Comparison of ENCODE assay signal across 7 cellular contexts in the genomic region with DNA sequence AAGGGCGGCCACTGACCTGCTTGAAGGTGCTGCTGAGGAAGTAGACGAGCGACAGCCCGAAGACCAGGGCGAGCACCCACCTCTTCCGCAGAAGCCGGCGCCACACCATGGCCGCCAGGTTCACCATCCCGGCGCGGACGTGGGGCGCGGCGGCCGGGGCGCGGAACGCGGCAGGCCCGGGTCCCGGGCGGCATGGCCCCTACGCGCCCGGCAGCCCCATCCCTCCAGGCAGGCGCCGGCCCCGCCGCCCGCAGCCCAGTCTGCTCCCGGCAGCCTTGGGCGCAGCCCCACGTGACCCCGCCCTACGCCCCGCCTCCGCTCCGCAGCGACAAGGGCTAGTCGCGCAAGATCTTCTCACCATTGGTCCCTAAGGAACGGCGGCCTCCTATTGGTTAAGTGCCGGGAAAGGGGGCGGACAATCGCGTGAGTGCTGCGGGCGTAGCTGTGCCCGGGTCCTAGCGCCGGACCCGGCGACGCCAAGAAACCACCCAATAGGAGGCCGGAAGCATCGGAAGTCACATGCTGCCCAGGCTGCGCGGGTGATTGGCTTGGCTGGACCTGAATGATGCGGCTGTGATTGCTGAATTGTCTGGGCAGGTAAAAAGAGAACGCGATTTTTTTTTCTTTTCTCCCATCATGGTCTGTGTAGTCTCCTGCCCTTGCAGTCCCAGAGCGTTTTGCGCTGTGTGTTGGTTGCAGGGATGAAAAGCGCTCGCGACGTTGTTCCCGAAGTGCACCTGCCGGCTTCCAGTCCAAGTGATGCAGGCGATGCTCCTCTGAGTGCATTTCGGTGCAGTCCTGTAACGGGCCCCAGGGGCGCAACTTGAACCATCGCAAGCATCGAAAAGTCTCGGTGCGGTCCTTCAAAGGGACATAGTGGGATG. TPM values are rescaled to one million over a fixed set of nuclear protein-coding genes. Genes with fewer than 3 reads are reported as not detected.
DNase-seq lines count a peak whose midpoint lies in the region; ATAC-seq, FAIRE-seq and TF ChIP-seq lines count a peak whose summit lies in the region.

A gene with protein sequence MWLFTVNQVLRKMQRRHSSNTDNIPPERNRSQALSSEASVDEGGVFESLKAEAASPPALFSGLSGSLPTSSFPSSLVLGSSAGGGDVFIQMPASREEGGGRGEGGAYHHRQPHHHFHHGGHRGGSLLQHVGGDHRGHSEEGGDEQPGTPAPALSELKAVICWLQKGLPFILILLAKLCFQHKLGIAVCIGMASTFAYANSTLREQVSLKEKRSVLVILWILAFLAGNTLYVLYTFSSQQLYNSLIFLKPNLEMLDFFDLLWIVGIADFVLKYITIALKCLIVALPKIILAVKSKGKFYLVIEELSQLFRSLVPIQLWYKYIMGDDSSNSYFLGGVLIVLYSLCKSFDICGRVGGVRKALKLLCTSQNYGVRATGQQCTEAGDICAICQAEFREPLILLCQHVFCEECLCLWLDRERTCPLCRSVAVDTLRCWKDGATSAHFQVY (plus strand): TSS at position 542 of the 884 bp plus-strand sequence. CDS start 2,183 bp downstream, outside the sequence.
A gene with protein sequence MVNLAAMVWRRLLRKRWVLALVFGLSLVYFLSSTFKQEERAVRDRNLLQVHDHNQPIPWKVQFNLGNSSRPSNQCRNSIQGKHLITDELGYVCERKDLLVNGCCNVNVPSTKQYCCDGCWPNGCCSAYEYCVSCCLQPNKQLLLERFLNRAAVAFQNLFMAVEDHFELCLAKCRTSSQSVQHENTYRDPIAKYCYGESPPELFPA (minus strand): TSS at position 296 of the 884 bp plus-strand sequence. CDS start 169 bp downstream, at position 127.

- H3K4me1 ChIP-seq in astrocyte (ENCODE audit: insufficient read depth, low read length) (peaks cover 13% of the 10 kb centered on the region), rectal smooth muscle tissue (ENCODE audit: control insufficient read depth, insufficient read depth, low read length) (peaks cover 9% of the 10 kb centered on the region)

- H3K4me3 Mint-ChIP-seq in T-helper 2 cell treated with Interferon-gamma antibody and Interleukin-4, amounts not matched to agents 5 μg/mL and 100 μg/mL, for 36 hours: peak within 1 kb of the TSS; percentile 96
- H3K4me3 Mint-ChIP-seq in astrocyte (ENCODE audit: unreplicated experiment): peak within 1 kb of the TSS; percentile 97

- peak; percentile 97 for ATAC-seq in GM18498 (IDR thresholded peaks at IDR 0.05; ENCODE audit: unreplicated experiment)
- ATAC-seq in HG02938 (IDR thresholded peaks at IDR 0.05; ENCODE audit: unreplicated experiment): peak; percentile 99

- peaks cover 12% of the 10 kb centered on the region for H3K36me3 Mint-ChIP-seq in T-helper 2 cell treated with Interferon-gamma antibody and Interleukin-4, amounts not matched to agents 5 μg/mL and 100 μg/mL, for 36 hours (ENCODE audit: low read depth)
- peaks cover 4% of the 10 kb centered on the region for H3K36me3 Mint-ChIP-seq in astrocyte (ENCODE audit: low read depth, unreplicated experiment)

- H2AFZ ChIP-seq in astrocyte (ENCODE audit: low read depth, low read length): peak within 1 kb of the TSS; percentile 89

- H3K4me1 Mint-ChIP-seq in T-helper 2 cell treated with Interferon-gamma antibody and Interleukin-4, amounts not matched to agents 5 μg/mL and 100 μg/mL, for 36 hours (ENCODE audit: low read depth): peaks cover 19% of the 10 kb centered on the region
- peaks cover 4% of the 10 kb centered on the region for H3K4me1 Mint-ChIP-seq in astrocyte (ENCODE audit: low read depth, unreplicated experiment)

- peaks cover 35% of the 10 kb centered on the region for H3K79me2 ChIP-seq in astrocyte (ENCODE audit: insufficient read depth, low read length)

- DNase-seq in NCI-H187 (lab: John Stamatoyannopoulos, UW) (peak; percentile 99 to 100), astrocyte (ENCODE audit: low read depth) (peak; percentile 99), hepatic stellate cell (ENCODE audit: low spot score) (peak; percentile 100)
- DNase-seq in T-helper 2 cell treated with Interferon-gamma antibody and Interleukin-4, amounts not matched to agents 5 μg/mL and 100 μg/mL, for 36 hours (ENCODE audit: low spot score): peak; percentile 99

- H3K36me3 ChIP-seq in astrocyte (ENCODE audit: insufficient read depth, low read length): peaks cover 3% of the 10 kb centered on the region
- H3K36me3 ChIP-seq in rectal smooth muscle tissue (ENCODE audit: control insufficient read depth, insufficient read depth, low read length): peaks cover 4% of the 10 kb centered on the region

- H3K27me3 Mint-ChIP-seq in T-helper 2 cell treated with Interferon-gamma antibody and Interleukin-4, amounts not matched to agents 5 μg/mL and 100 μg/mL, for 36 hours (ENCODE audit: low read depth): no peaks in the 10 kb centered on the region
- H3K27me3 Mint-ChIP-seq in astrocyte (ENCODE audit: low read depth, unreplicated experiment): no peaks in the 10 kb centered on the region

- H3K4me3 ChIP-seq in astrocyte (ENCODE audit: insufficient read depth, low read depth, low read length) (peak within 1 kb of the TSS; percentile 88), rectal smooth muscle tissue (ENCODE audit: low read length) (peak within 1 kb of the TSS; percentile 97)

- no peak for TF ChIP-seq CTCF in astrocyte (IDR thresholded peaks at IDR 0.05; ENCODE audit: insufficient read depth, low read depth, low read length)

- H3K27me3 ChIP-seq in astrocyte (ENCODE audit: insufficient read depth, low read length) (no peaks in the 10 kb centered on the region), rectal smooth muscle tissue (ENCODE audit: control insufficient read depth, insufficient read depth, low read length) (no peaks in the 10 kb centered on the region)

- FAIRE-seq in astrocyte (lab: Jason Lieb, UNC): peak; percentile 72

- peak within 1 kb of the TSS; percentile 87 for H3K27ac Mint-ChIP-seq in T-helper 2 cell treated with Interferon-gamma antibody and Interleukin-4, amounts not matched to agents 5 μg/mL and 100 μg/mL, for 36 hours
- H3K27ac Mint-ChIP-seq in astrocyte (ENCODE audit: unreplicated experiment): peak within 1 kb of the TSS; percentile 44

- H3K9me3 ChIP-seq in astrocyte (ENCODE audit: insufficient read depth, low read depth, low read length): no peaks in the 10 kb centered on the region

- H4K20me1 ChIP-seq in astrocyte (ENCODE audit: insufficient read depth, low read length): peaks cover 28% of the 10 kb centered on the region

- H3K4me2 ChIP-seq in astrocyte (ENCODE audit: low read length): peak within 1 kb of the TSS; percentile 100

- no peaks in the 10 kb centered on the region for H3K9me3 Mint-ChIP-seq in T-helper 2 cell treated with Interferon-gamma antibody and Interleukin-4, amounts not matched to agents 5 μg/mL and 100 μg/mL, for 36 hours
- no peaks in the 10 kb centered on the region for H3K9me3 Mint-ChIP-seq in astrocyte (ENCODE audit: unreplicated experiment)

- H3K27ac ChIP-seq in astrocyte (ENCODE audit: low read depth, low read length): peak within 1 kb of the TSS; percentile 54
- H3K27ac ChIP-seq in rectal smooth muscle tissue (ENCODE audit: low read depth, low read length): no peak within 1 kb of the TSS

- H3K9ac ChIP-seq in astrocyte (ENCODE audit: low read length) (peak within 1 kb of the TSS; percentile 96), rectal smooth muscle tissue (ENCODE audit: low read length) (peak within 1 kb of the TSS; percentile 70)

RNA-seq across cellular contexts. Expression of the first gene that starts in this region (rescaled TPM):
- total RNA-seq in astrocyte: 5.5 and 8.9 TPM in 2 replicates

RNA-seq across cellular contexts. Expression of the second gene that starts in this region (rescaled TPM):
- total RNA-seq in astrocyte: 50.0 and 54.2 TPM in 2 replicates
